In the genomic region with DNA sequence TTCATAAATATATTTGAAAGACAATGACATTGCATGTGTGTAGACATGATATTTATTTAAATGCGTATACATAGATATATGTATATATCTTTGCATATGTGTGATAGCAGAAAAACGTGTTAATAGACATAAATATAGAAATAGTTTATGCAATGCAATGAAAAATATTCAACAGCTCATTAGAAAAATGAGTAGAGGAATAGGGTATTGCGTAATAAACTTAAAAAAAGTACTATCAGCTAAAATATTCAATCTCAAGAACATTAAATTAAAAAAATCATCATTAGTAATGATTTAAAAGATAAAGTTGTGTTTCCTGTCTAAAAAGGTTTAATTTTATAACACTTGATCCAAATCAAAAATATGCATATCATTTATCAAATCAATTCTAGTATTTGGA, we compare ENCODE assay signal across 21 cellular contexts.
DNase-seq lines count a peak whose midpoint lies in the region; ATAC-seq, FAIRE-seq and TF ChIP-seq lines count a peak whose summit lies in the region.
"Had no signal": no experiment of that assay in that cellular context is flagged by ENCODE, and none has a peak within 500 bp of the region (broad histone marks: within the 10 kb centered on the region; RNA-seq: fewer than 3 reads in every experiment).

No MANE protein-coding gene starts in this region.

- intact Hi-C loops in HepG2 (cut with micrococcal nuclease; ENCODE audit: unreplicated experiment) (no loop called here), right lobe of liver (cut with DNase I) (no loop called here), K562 (cut with micrococcal nuclease) (no loop called here)

- no peak overlapping the region for H2AFZ ChIP-seq in HepG2 (ENCODE audit: low read length)
- no peak overlapping the region for H2AFZ ChIP-seq in K562 (ENCODE audit: low read depth, low read length)

- H3K27me3 ChIP-seq in HepG2 (ENCODE audit: control insufficient read depth in 1 of 2, insufficient read depth in 2 of 2, low read length in 2 of 2) (no peaks in the 10 kb centered on the region), right lobe of liver (no peaks in the 10 kb centered on the region), K562 (ENCODE audit: control insufficient read depth in 2 of 2, insufficient read depth in 2 of 2, low read length in 2 of 2) (no peaks in the 10 kb centered on the region), small intestine (ENCODE audit: control insufficient read depth in 2 of 2, insufficient read depth in 2 of 2, low read length in 2 of 2) (no peaks in the 10 kb centered on the region)
- H3K27me3 ChIP-seq: BLaER1 treated with 17β-estradiol and CSF1 and Interleukin-3, amounts not matched to agents 10 nM and 100 nM had no signal

- H3K4me2 ChIP-seq in HepG2 (ENCODE audit: low read depth, low read length): no peak overlapping the region
- H3K4me2 ChIP-seq in K562 (ENCODE audit: insufficient read depth, low read length): no peak overlapping the region
- H3K4me2 ChIP-seq: BLaER1 treated with 17β-estradiol and CSF1 and Interleukin-3, amounts not matched to agents 10 nM and 100 nM had no signal

- TF ChIP-seq RAD21 in HepG2 (CRISPR knock-in tag; IDR thresholded peaks at IDR 0.05): no peak
- no peak for TF ChIP-seq RAD21 in K562 (CRISPR knock-in tag; conservative IDR thresholded peaks at IDR 0.05 in 1 of 2, IDR thresholded peaks at IDR 0.05 in 1 of 2)

- ATAC-seq in HepG2: no peak
- no peak for ATAC-seq in right lobe of liver
- no peak for ATAC-seq in K562
- ATAC-seq: CD8-positive, alpha-beta T cell had no signal

- in situ Hi-C loops in HepG2 (cut with HindIII; ENCODE audit: extremely low pct_ligation_motif_present, low pct_unique_long_range_greater_than_20kb) (no loop called here), K562 (cut with MboI) (no loop called here)

- H3K9ac ChIP-seq in HepG2 (ENCODE audit: insufficient read depth, low read depth, low read length): no peak overlapping the region
- H3K9ac ChIP-seq in K562 (ENCODE audit: insufficient read depth in 1 of 2, low read depth in 2 of 2, low read length in 2 of 2): no peak overlapping the region
- H3K9ac ChIP-seq: BLaER1 treated with 17β-estradiol and CSF1 and Interleukin-3, amounts not matched to agents 10 nM and 100 nM had no signal

- no peaks in the 10 kb centered on the region for H4K20me1 ChIP-seq in HepG2 (ENCODE audit: insufficient read depth, low read length)
- no peaks in the 10 kb centered on the region for H4K20me1 ChIP-seq in K562 (replicated peaks; ENCODE audit: control insufficient read depth, insufficient read depth, low read length)
- H4K20me1 ChIP-seq: BLaER1 treated with 17β-estradiol and CSF1 and Interleukin-3, amounts not matched to agents 10 nM and 100 nM had no signal

- H3K79me2 ChIP-seq in HepG2 (ENCODE audit: insufficient read depth, low read length): no peaks in the 10 kb centered on the region
- H3K79me2 ChIP-seq in K562 (ENCODE audit: control insufficient read depth, insufficient read depth, low read length): no peaks in the 10 kb centered on the region

- H3K27ac ChIP-seq in HepG2 (ENCODE audit: extremely low read length, insufficient read depth, low read length) (no peak overlapping the region), right lobe of liver (no peak overlapping the region), K562 (ENCODE audit: extremely low read depth, low read depth, low read length) (no peak overlapping the region), small intestine (ENCODE audit: low read depth in 1 of 2, low read length in 1 of 2) (no peak overlapping the region)
- H3K27ac ChIP-seq: 22Rv1; BLaER1 treated with 17β-estradiol and CSF1 and Interleukin-3, amounts not matched to agents 10 nM and 100 nM; C4-2B had no signal

- WGBS in HepG2 (ENCODE audit: low lambda C conversion rate): 26% methylated on average over 3 of the region's 3 CpGs
- WGBS in right lobe of liver (ENCODE audit: insufficient coverage, low coverage, low lambda C conversion rate, missing lambda C conversion rate): 61% methylated on average over 3 of the region's 3 CpGs
- 6% methylated on average over 3 of the region's 3 CpGs for WGBS in K562 (ENCODE audit: insufficient coverage, low coverage, missing lambda C conversion rate)
- 68 to 82% (median 68%) methylated on average over 3 of the region's 3 CpGs for WGBS in small intestine, 3 donors

- H3K9me3 ChIP-seq in HepG2 (ENCODE audit: low read length): no peaks in the 10 kb centered on the region
- no peaks in the 10 kb centered on the region for H3K9me3 ChIP-seq in right lobe of liver
- no peaks in the 10 kb centered on the region for H3K9me3 ChIP-seq in K562 (replicated peaks; ENCODE audit: control insufficient read depth, insufficient read depth, low read depth, low read length)
- no peaks in the 10 kb centered on the region for H3K9me3 ChIP-seq in small intestine (ENCODE audit: control insufficient read depth, low read depth)
- H3K9me3 ChIP-seq: BLaER1 treated with 17β-estradiol and CSF1 and Interleukin-3, amounts not matched to agents 10 nM and 100 nM; Caco-2 had no signal

- TF ChIP-seq CTCF in HepG2 (CRISPR knock-in tag; IDR thresholded peaks at IDR 0.05) (no peak), right lobe of liver (IDR thresholded peaks at IDR 0.05) (no peak), K562 (IDR thresholded peaks at IDR 0.05 in 2 of 3, conservative IDR thresholded peaks at IDR 0.05 in 1 of 3; ENCODE audit: insufficient read depth in 2 of 3, low read depth in 1 of 3, low read length in 3 of 3) (no peak)

- CTCF ChIA-PET in HepG2 (lab: Yijun Ruan, JAX; ENCODE audit: low intra/inter-chr PET ratio, low total read pairs): no interaction called here
- CTCF ChIA-PET in K562 (lab: Yijun Ruan, JAX; ENCODE audit: low intra/inter-chr PET ratio): no interaction called here

- H3K36me3 ChIP-seq in HepG2 (replicated peaks in 1 of 2; ENCODE audit: control insufficient read depth in 1 of 2, insufficient read depth in 2 of 2, low read length in 2 of 2) (no peaks in the 10 kb centered on the region), right lobe of liver (no peaks in the 10 kb centered on the region), K562 (ENCODE audit: control insufficient read depth, insufficient read depth, low read length) (no peaks in the 10 kb centered on the region), small intestine (ENCODE audit: control insufficient read depth in 2 of 2, insufficient read depth in 2 of 2, low read length in 2 of 2) (no peaks in the 10 kb centered on the region)
- H3K36me3 ChIP-seq: BLaER1 treated with 17β-estradiol and CSF1 and Interleukin-3, amounts not matched to agents 10 nM and 100 nM had no signal

- DNase-seq in HepG2 (ENCODE audit: low spot score) (no peak), right lobe of liver (no peak), K562 (ENCODE audit: extremely low read depth in 1 of 4, low spot score in 3 of 4) (no peak), frontal cortex (ENCODE audit: low spot score in 2 of 2) (no peak), small intestine (no peak), NCI-H1092 treated with DMSO at 0.1 percent for 48 hours (lab: John Stamatoyannopoulos, UW) (no peak), AML-193 (lab: John Stamatoyannopoulos, UW) (no peak)
- no peak for DNase-seq in stimulated activated CD8-positive, alpha-beta memory T cell treated with anti-CD3 and anti-CD28 coated beads, Interleukin-4, amount 100 ng/mL, for 48 hours
- DNase-seq: ACHN; Caco-2; Calu3; CD4-positive, alpha-beta T cell; CD8-positive, alpha-beta T cell; DMS79 treated with DMSO at 0.1 percent for 48 hours; GF-D8 had no signal

- no peaks in the 10 kb centered on the region for H3K9me1 ChIP-seq in K562 (ENCODE audit: control insufficient read depth, insufficient read depth, low read length)

- POLR2A ChIA-PET in HepG2 (lab: Yijun Ruan, JAX): no interaction called here
- POLR2A ChIA-PET in K562 (lab: Yijun Ruan, JAX): no interaction called here

- TF ChIP-seq POLR2A in HepG2 (IDR thresholded peaks at IDR 0.05; ENCODE audit: insufficient read depth in 1 of 2, low read depth in 2 of 2, low read length in 2 of 2): no peak
- no peak for TF ChIP-seq POLR2A in right lobe of liver (IDR thresholded peaks at IDR 0.05)
- no peak for TF ChIP-seq POLR2A in K562 (conservative IDR thresholded peaks at IDR 0.05)

- FAIRE-seq in HepG2 (lab: Jason Lieb, UNC) (no peak), K562 (lab: Jason Lieb, UNC) (no peak), frontal cortex (lab: Jason Lieb, UNC) (peak; percentile 13), small intestine (lab: Jason Lieb, UNC) (peak; percentile 55)
- FAIRE-seq: D721Med, G401.6, GM12891 had no signal

- TF ChIP-seq EP300 in HepG2 (IDR thresholded peaks at IDR 0.05; ENCODE audit: low read depth in 2 of 2, low read length in 2 of 2) (no peak), HepG2 (CRISPR knock-in tag; IDR thresholded peaks at IDR 0.05; ENCODE audit: borderline replicate concordance) (no peak), K562 (IDR thresholded peaks at IDR 0.05; ENCODE audit: low read length) (no peak)

- H3K4me3 ChIP-seq in HepG2 (replicated peaks in 1 of 3; ENCODE audit: insufficient read depth in 1 of 3, low read depth in 2 of 3, low read length in 3 of 3): no peak overlapping the region
- H3K4me3 ChIP-seq in right lobe of liver: no peak overlapping the region
- no peak overlapping the region for H3K4me3 ChIP-seq in K562
- no peak overlapping the region for H3K4me3 ChIP-seq in small intestine (ENCODE audit: low read depth in 1 of 2, low read length in 2 of 2)
- H3K4me3 ChIP-seq: BLaER1 treated with 17β-estradiol and CSF1 and Interleukin-3, amounts not matched to agents 10 nM and 100 nM had no signal

- BruUV-seq in HepG2 (replicated peaks; lab: Mats Ljungman, UMichigan) (no TSS peak), K562 (replicated peaks; lab: Mats Ljungman, UMichigan) (no TSS peak)

- H3K4me1 ChIP-seq in HepG2 (ENCODE audit: insufficient read depth, low read length) (no peaks in the 10 kb centered on the region), right lobe of liver (no peaks in the 10 kb centered on the region), K562 (replicated peaks in 1 of 2; ENCODE audit: control insufficient read depth in 2 of 2, insufficient read depth in 2 of 2, low read length in 2 of 2) (no peaks in the 10 kb centered on the region), small intestine (ENCODE audit: control insufficient read depth in 2 of 2, insufficient read depth in 1 of 2, low read depth in 1 of 2, low read length in 1 of 2) (no peaks in the 10 kb centered on the region)
- H3K4me1 ChIP-seq: BLaER1 treated with 17β-estradiol and CSF1 and Interleukin-3, amounts not matched to agents 10 nM and 100 nM; Caco-2 had no signal

TF ChIP-seq in HepG2, 621 proteins besides CTCF, POLR2A, EP300 and RAD21:
- peak; percentile 67; the same call in 1 of the 2 replicates for TF ChIP-seq CEBPB (IDR thresholded peaks at IDR 0.05; ENCODE audit: borderline replicate concordance, low read depth, low read length)
- TF ChIP-seq ZNF768 (CRISPR knock-in tag; IDR thresholded peaks at IDR 0.05): no peak
TF ChIP-seq in HepG2: peak in this region for 1.

TF ChIP-seq in K562, 482 proteins besides CTCF, POLR2A, EP300 and RAD21 (continues in another document):
- TF ChIP-seq KLF6 (CRISPR knock-in tag; IDR thresholded peaks at IDR 0.05; ENCODE audit: borderline replicate concordance): no peak
- no peak for TF ChIP-seq RFX5 (IDR thresholded peaks at IDR 0.05; ENCODE audit: low read depth, low read length)
- TF ChIP-seq CEBPB (tag; IDR thresholded peaks at IDR 0.05): peak; percentile 66
